21 cellular contexts compared by ENCODE assay signal in genomic region chr3:13254028-13254951, GRCh38.
DNase-seq lines count a peak whose midpoint lies in the region; ATAC-seq, FAIRE-seq and TF ChIP-seq lines count a peak whose summit lies in the region.
"Had no signal": no experiment of that assay in that cellular context is flagged by ENCODE, and none has a peak within 500 bp of the region (broad histone marks: within the 10 kb centered on the region; RNA-seq: fewer than 3 reads in every experiment).

No MANE protein-coding gene starts in this region.

- H4K91ac ChIP-seq in mesenchymal stem cell (ENCODE audit: low read length), result peak overlapping the region; percentile 39

- TF ChIP-seq CTCF in HEK293 (tag by site-specific recombination; IDR thresholded peaks at IDR 0.05) (no peak), K562 (IDR thresholded peaks at IDR 0.05 in 2 of 3, conservative IDR thresholded peaks at IDR 0.05 in 1 of 3; ENCODE audit: insufficient read depth in 2 of 3, low read depth in 1 of 3, low read length in 3 of 3) (no peak), mucosa of descending colon (IDR thresholded peaks at IDR 0.05) (no peak)

- H3K27ac Mint-ChIP-seq in activated T-helper 17 cell treated with anti-CD3 and anti-CD28 coated beads, Interleukin-2, amount 50 U/mL, for 72 hours, result no peak overlapping the region
- H3K27ac Mint-ChIP-seq: B cell; CD4-positive, alpha-beta T cell had no signal

- H3K36me3 ChIP-seq in HEK293 (ENCODE audit: control insufficient read depth in 2 of 2, insufficient read depth in 1 of 2, low read length in 2 of 2) (no peaks in the 10 kb centered on the region), K562 (ENCODE audit: control insufficient read depth, insufficient read depth, low read length) (no peaks in the 10 kb centered on the region), mesenchymal stem cell (ENCODE audit: control insufficient read depth in 1 of 2, insufficient read depth in 2 of 2, low read depth in 1 of 2, low read length in 2 of 2) (no peaks in the 10 kb centered on the region), mucosa of descending colon (ENCODE audit: low read depth) (no peaks in the 10 kb centered on the region)
- H3K36me3 ChIP-seq: Peyer's patch, SJSA1 had no signal

- ATAC-seq in K562 (no peak), mucosa of descending colon (no peak), GM21367 (IDR thresholded peaks at IDR 0.05; ENCODE audit: unreplicated experiment) (no peak)
- ATAC-seq in activated T-helper 17 cell treated with anti-CD3 and anti-CD28 coated beads, Interleukin-2, amount 50 U/mL, for 72 hours (replicated peaks), result no peak
- ATAC-seq: GM12878 had no signal

- H3K9me3 ChIP-seq in HEK293 (ENCODE audit: control insufficient read depth, insufficient read depth, low read depth, low read length) (no peaks in the 10 kb centered on the region), K562 (replicated peaks; ENCODE audit: control insufficient read depth, insufficient read depth, low read depth, low read length) (no peaks in the 10 kb centered on the region), mesenchymal stem cell (ENCODE audit: control insufficient read depth, low read length) (no peaks in the 10 kb centered on the region), mucosa of descending colon (no peaks in the 10 kb centered on the region)
- H3K9me3 ChIP-seq: Caco-2, Peyer's patch, SJSA1 had no signal

- H2BK120ac ChIP-seq in mesenchymal stem cell (ENCODE audit: low read depth, low read length), result no peak overlapping the region

- POLR2A ChIA-PET in HEK293 (lab: Yijun Ruan, JAX), result no interaction called here
- POLR2A ChIA-PET in K562 (lab: Yijun Ruan, JAX), result interaction anchor here (0.5 to 1.6 kb wide), 5 partner anchors 13 to 521 kb away, joined by 3 to 5 read pairs (median 3); no protein-coding TSS in a partner anchor

- no peak overlapping the region for H3K27ac ChIP-seq in HEK293 (ENCODE audit: extremely low read depth, low read depth, low read length)
- no peak overlapping the region for H3K27ac ChIP-seq in K562 (ENCODE audit: extremely low read depth, low read depth, low read length)
- H3K27ac ChIP-seq in mesenchymal stem cell (ENCODE audit: low read length, poor library complexity, severe bottlenecking), result no peak overlapping the region
- H3K27ac ChIP-seq: 22Rv1, Peyer's patch, SJSA1 had no signal

- no peak overlapping the region for H2BK15ac ChIP-seq in mesenchymal stem cell (ENCODE audit: low read depth, poor library complexity, severe bottlenecking)

- H3K4me1 ChIP-seq in HEK293 (ENCODE audit: control insufficient read depth, insufficient read depth, low read length) (no peaks in the 10 kb centered on the region), K562 (replicated peaks in 1 of 2; ENCODE audit: control insufficient read depth in 2 of 2, insufficient read depth in 2 of 2, low read length in 2 of 2) (peaks cover 4 to 5% of the 10 kb centered on the region in 2 experiments; a peak in 2 of 5 replicates), mesenchymal stem cell (ENCODE audit: control insufficient read depth, insufficient read depth, low read depth, low read length) (no peaks in the 10 kb centered on the region), mucosa of descending colon (ENCODE audit: low read depth) (no peaks in the 10 kb centered on the region)
- H3K4me1 ChIP-seq: Caco-2, Peyer's patch, SJSA1 had no signal

- 8% methylated on average over 26 of the region's 28 CpGs for WGBS in K562 (ENCODE audit: insufficient coverage, low coverage, missing lambda C conversion rate)
- 77% methylated on average over 28 of the region's 28 CpGs for WGBS in mesenchymal stem cell

- intact Hi-C loops in K562 (cut with micrococcal nuclease), result no loop called here
- intact Hi-C loops in mucosa of descending colon (cut with DNase I, micrococcal nuclease), result no loop called here

- H3K9me3 Mint-ChIP-seq in activated T-helper 17 cell treated with anti-CD3 and anti-CD28 coated beads, Interleukin-2, amount 50 U/mL, for 72 hours, result no peaks in the 10 kb centered on the region
- H3K9me3 Mint-ChIP-seq: CD4-positive, alpha-beta T cell had no signal

- no peaks in the 10 kb centered on the region for H3K4me1 Mint-ChIP-seq in activated T-helper 17 cell treated with anti-CD3 and anti-CD28 coated beads, Interleukin-2, amount 50 U/mL, for 72 hours
- H3K4me1 Mint-ChIP-seq: B cell had no signal

- no peak for TF ChIP-seq POLR2A in K562 (conservative IDR thresholded peaks at IDR 0.05)

- FAIRE-seq in K562 (lab: Jason Lieb, UNC), result no peak
- FAIRE-seq: GM12878 had no signal

- in situ Hi-C loops in K562 (cut with MboI), result no loop called here

- H3K9ac ChIP-seq in K562 (ENCODE audit: insufficient read depth in 1 of 2, low read depth in 2 of 2, low read length in 2 of 2) (no peak overlapping the region), mesenchymal stem cell (ENCODE audit: low read length) (no peak overlapping the region)

- H3K27me3 ChIP-seq in K562 (ENCODE audit: control insufficient read depth in 2 of 2, insufficient read depth in 2 of 2, low read length in 2 of 2) (peaks cover 70 to 95% of the 10 kb centered on the region in 2 experiments), mesenchymal stem cell (ENCODE audit: control insufficient read depth in 1 of 2, insufficient read depth in 1 of 2, low read length in 2 of 2) (peaks cover 11 to 60% of the 10 kb centered on the region in 2 experiments)
- H3K27me3 ChIP-seq: Peyer's patch had no signal

- no peak overlapping the region for H3K18ac ChIP-seq in mesenchymal stem cell (ENCODE audit: low read depth in 1 of 2, low read length in 2 of 2)

- no peaks in the 10 kb centered on the region for H3K79me2 ChIP-seq in K562 (ENCODE audit: control insufficient read depth, insufficient read depth, low read length)

- CTCF ChIA-PET in HEK293 (lab: Yijun Ruan, JAX) (no interaction called here), K562 (lab: Yijun Ruan, JAX; ENCODE audit: low intra/inter-chr PET ratio) (no interaction called here)

- no peak overlapping the region for H2AK5ac ChIP-seq in mesenchymal stem cell (ENCODE audit: low read length, severe bottlenecking)

- peaks cover 43% of the 10 kb centered on the region for H4K20me1 ChIP-seq in K562 (replicated peaks; ENCODE audit: control insufficient read depth, insufficient read depth, low read length)

- H3K4me3 ChIP-seq in HEK293 (ENCODE audit: low read depth, low read length) (no peak overlapping the region), K562 (no peak overlapping the region), mesenchymal stem cell (ENCODE audit: insufficient read depth in 1 of 2, low read depth in 1 of 2, low read length in 2 of 2) (no peak overlapping the region), mucosa of descending colon (no peak overlapping the region)
- H3K4me3 ChIP-seq: GM12878, Peyer's patch, SJSA1 had no signal

- no peak overlapping the region for H3K4me3 Mint-ChIP-seq in activated T-helper 17 cell treated with anti-CD3 and anti-CD28 coated beads, Interleukin-2, amount 50 U/mL, for 72 hours
- H3K4me3 Mint-ChIP-seq: B cell; CD4-positive, alpha-beta T cell had no signal

- no peak for TF ChIP-seq EP300 in K562 (IDR thresholded peaks at IDR 0.05; ENCODE audit: low read length)

- no peaks in the 10 kb centered on the region for H3K36me3 Mint-ChIP-seq in activated T-helper 17 cell treated with anti-CD3 and anti-CD28 coated beads, Interleukin-2, amount 50 U/mL, for 72 hours (ENCODE audit: low read depth)

- H3K9me1 ChIP-seq in K562 (ENCODE audit: control insufficient read depth, insufficient read depth, low read length), result no peaks in the 10 kb centered on the region

- DNase-seq in DMS79 treated with DMSO at 0.1 percent for 48 hours (lab: John Stamatoyannopoulos, UW), result peak; percentile 19
- no peak for DNase-seq in DMS79 (lab: John Stamatoyannopoulos, UW)
- no peak for DNase-seq in K562 (ENCODE audit: extremely low read depth in 1 of 4, low spot score in 3 of 4)
- DNase-seq in mesenchymal stem cell, result no peak
- no peak for DNase-seq in mucosa of descending colon
- DNase-seq: Caco-2; CD4-positive, alpha-beta T cell; GOT3; NCI-H1092 treated with DMSO at 0.1 percent for 48 hours; NCI-H146; NCI-H2081 treated with DMSO at 0.1 percent for 48 hours; NCI-H345; NCI-H526 treated with DMSO at 0.1 percent for 48 hours; Peyer's patch had no signal

- no peak overlapping the region for H3K4me2 ChIP-seq in K562 (ENCODE audit: insufficient read depth, low read length)
- H3K4me2 ChIP-seq in mesenchymal stem cell (ENCODE audit: low read length, poor library complexity, severe bottlenecking), result no peak overlapping the region

- H2AFZ ChIP-seq in K562 (ENCODE audit: low read depth, low read length) (no peak overlapping the region), mesenchymal stem cell (ENCODE audit: low read depth, low read length) (no peak overlapping the region)

- H4K8ac ChIP-seq in mesenchymal stem cell (ENCODE audit: low read length), result no peak overlapping the region

- peaks cover 25% of the 10 kb centered on the region for H3K27me3 Mint-ChIP-seq in activated T-helper 17 cell treated with anti-CD3 and anti-CD28 coated beads, Interleukin-2, amount 50 U/mL, for 72 hours

- BruUV-seq in K562 (replicated peaks; lab: Mats Ljungman, UMichigan), result no TSS peak

- no peak for TF ChIP-seq RAD21 in K562 (CRISPR knock-in tag; conservative IDR thresholded peaks at IDR 0.05 in 1 of 2, IDR thresholded peaks at IDR 0.05 in 1 of 2)

- no peak overlapping the region for H2BK12ac ChIP-seq in mesenchymal stem cell (ENCODE audit: low read length in 2 of 2)

- no peak overlapping the region for H2BK5ac ChIP-seq in mesenchymal stem cell (ENCODE audit: low read depth, low read length, poor library complexity, severe bottlenecking)

- H3K79me1 ChIP-seq in mesenchymal stem cell (replicated peaks; ENCODE audit: low read length, poor library complexity, severe bottlenecking), result no peaks in the 10 kb centered on the region

- peak overlapping the region in 1 of 2 experiments; percentile 6 for H3K14ac ChIP-seq in mesenchymal stem cell (ENCODE audit: low read length in 2 of 2)

- H3K4ac ChIP-seq in mesenchymal stem cell (ENCODE audit: low read depth in 1 of 2, low read length in 2 of 2), result no peak overlapping the region

- no peak overlapping the region for H3K23ac ChIP-seq in mesenchymal stem cell (ENCODE audit: low read length in 2 of 2)

TF ChIP-seq in HEK293, 187 proteins besides CTCF, POLR2A, EP300 and RAD21 (continues in another document):
- TF ChIP-seq ZNF274 (IDR thresholded peaks at IDR 0.05; ENCODE audit: low read length) (no peak), ZNF274 (tag by site-specific recombination; IDR thresholded peaks at IDR 0.05; ENCODE audit: borderline replicate concordance) (no peak), ZNF292 (tag by site-specific recombination; IDR thresholded peaks at IDR 0.05; ENCODE audit: borderline replicate concordance, low read depth) (no peak)
